ENCODE assay signal across 12 cellular contexts in genomic region chr19:48780684-48781391, GRCh38. TPM values are rescaled to one million over a fixed set of nuclear protein-coding genes. Genes with fewer than 3 reads are reported as not detected.
DNase-seq lines count a peak whose midpoint lies in the region; ATAC-seq and TF ChIP-seq lines count a peak whose summit lies in the region.
"Had no signal": no experiment of that assay in that cellular context is flagged by ENCODE, and none has a peak within 500 bp of the region (broad histone marks: within the 10 kb centered on the region; RNA-seq: fewer than 3 reads in every experiment).

No MANE protein-coding gene starts in this region.

- H3K9ac ChIP-seq in fibroblast of lung (ENCODE audit: insufficient read depth, low read length): no peak overlapping the region

- BruUV-seq in OCI-LY7 (replicated peaks; lab: Mats Ljungman, UMichigan): no TSS peak

- H4K20me1 ChIP-seq in fibroblast of lung (ENCODE audit: control insufficient read depth, extremely low read depth, insufficient read depth, low read length) (no peaks in the 10 kb centered on the region), OCI-LY7 (ENCODE audit: insufficient read depth, low read length) (no peaks in the 10 kb centered on the region)

- no peak for ATAC-seq in HG03520 (IDR thresholded peaks at IDR 0.05; ENCODE audit: unreplicated experiment)
- no peak for ATAC-seq in HG02623 (IDR thresholded peaks at IDR 0.05; ENCODE audit: unreplicated experiment)

- H3K27me3 ChIP-seq in fibroblast of lung (ENCODE audit: control insufficient read depth, insufficient read depth, low read length): no peaks in the 10 kb centered on the region
- H3K27me3 ChIP-seq: ascending aorta had no signal

- H2AFZ ChIP-seq in fibroblast of lung (ENCODE audit: low read length) (no peak overlapping the region), OCI-LY7 (ENCODE audit: low read length) (no peak overlapping the region)

- intact Hi-C loops in OCI-LY7 (cut with micrococcal nuclease; ENCODE audit: unreplicated experiment): no loop called here

- H3K4me2 ChIP-seq in fibroblast of lung (ENCODE audit: extremely low read depth, insufficient read depth, low read length) (no peak overlapping the region), OCI-LY7 (ENCODE audit: low read length) (no peak overlapping the region)

- H3K36me3 ChIP-seq in fibroblast of lung (ENCODE audit: control insufficient read depth, insufficient read depth, low read length): no peaks in the 10 kb centered on the region
- H3K36me3 ChIP-seq in OCI-LY7 (ENCODE audit: insufficient read depth, low read length): no peaks in the 10 kb centered on the region
- H3K36me3 ChIP-seq: ascending aorta had no signal

- no peak overlapping the region for H3K4me3 ChIP-seq in fibroblast of lung (replicated peaks in 1 of 4; ENCODE audit: control extremely low read depth in 1 of 4, insufficient read depth in 1 of 4, low read depth in 3 of 4, low read length in 4 of 4)
- H3K4me3 ChIP-seq in OCI-LY7 (ENCODE audit: low read depth, low read length, poor library complexity, severe bottlenecking): no peak overlapping the region
- H3K4me3 ChIP-seq: ascending aorta had no signal

- TF ChIP-seq CTCF in fibroblast of lung (conservative IDR thresholded peaks at IDR 0.05 in 1 of 2, IDR thresholded peaks at IDR 0.05 in 1 of 2; ENCODE audit: low read depth in 1 of 2, low read length in 2 of 2): no peak
- TF ChIP-seq CTCF in OCI-LY7 (conservative IDR thresholded peaks at IDR 0.05; ENCODE audit: low read length): no peak

- no peaks in the 10 kb centered on the region for H3K9me3 ChIP-seq in fibroblast of lung (ENCODE audit: control insufficient read depth, insufficient read depth, low read depth, low read length)
- H3K9me3 ChIP-seq in OCI-LY7 (ENCODE audit: low read length): no peaks in the 10 kb centered on the region
- H3K9me3 ChIP-seq: ascending aorta had no signal

- no peaks in the 10 kb centered on the region for H3K79me2 ChIP-seq in fibroblast of lung (ENCODE audit: control insufficient read depth, insufficient read depth, low read length)
- H3K79me2 ChIP-seq in OCI-LY7 (ENCODE audit: insufficient read depth, low read depth, low read length): no peaks in the 10 kb centered on the region

- POLR2A ChIA-PET in OCI-LY7 (lab: Charles Lee): no interaction called here

- peak; percentile 58 for DNase-seq in Daoy (ENCODE audit: low read depth)
- DNase-seq in fibroblast of lung (ENCODE audit: low read depth in 2 of 2): peak; percentile 42 to 86
- DNase-seq in renal cortical epithelial cell (ENCODE audit: low read depth): peak; percentile 69
- DNase-seq in OCI-LY7 (ENCODE audit: low spot score): no peak
- DNase-seq in HPDE6-E6E7 (ENCODE audit: extremely low spot score): no peak
- DNase-seq: left cardiac atrium, NCI-H1930 had no signal

- CTCF ChIA-PET in OCI-LY7 (lab: Charles Lee; ENCODE audit: unreplicated experiment): no interaction called here

- H3K9me2 ChIP-seq in OCI-LY7 (ENCODE audit: insufficient read depth, low read length): no peaks in the 10 kb centered on the region

- H3K27ac ChIP-seq in fibroblast of lung (ENCODE audit: insufficient read depth, low read length) (peak overlapping the region; percentile 31), OCI-LY7 (ENCODE audit: low read depth, low read length, poor library complexity, severe bottlenecking) (no peak overlapping the region)
- H3K27ac ChIP-seq: VCaP had no signal

- peaks cover 7% of the 10 kb centered on the region for H3K4me1 ChIP-seq in fibroblast of lung (ENCODE audit: control insufficient read depth, extremely low read depth, insufficient read depth, low read length)
- peaks cover 10% of the 10 kb centered on the region for H3K4me1 ChIP-seq in OCI-LY7 (ENCODE audit: insufficient read depth, low read length, poor library complexity, severe bottlenecking)
- H3K4me1 ChIP-seq: ascending aorta had no signal

TF ChIP-seq in PFSK-1, 5 proteins besides CTCF, POLR2A, EP300 and RAD21:
- TF ChIP-seq POLR2AphosphoS5 (IDR thresholded peaks at IDR 0.05; ENCODE audit: low read depth, low read length) (0 out of 2 replicates have a peak, but pooled peaks have one; percentile 22), REST (IDR thresholded peaks at IDR 0.05; ENCODE audit: insufficient read depth in 1 of 2, low read depth in 2 of 2, low read length in 2 of 2) (no peak)

RNA-seq across cellular contexts. Expression of gene FGF21, which starts 25.5 kb away (rescaled TPM):
- total RNA-seq in Daoy (2014; rRNA removed; shearing (Covaris generic)): not detected in 2 replicates
- polyA plus RNA-seq in PFSK-1 (2012; ENCODE audit: insufficient read length, low read depth): 20.7 TPM
- total RNA-seq in fibroblast of lung (not detected in 2 replicates), renal cortical epithelial cell (not detected in 2 replicates), OCI-LY7 (2022) (not detected in 2 replicates)
- polyA plus RNA-seq in fibroblast of lung: not detected in 2 replicates
- polyA plus RNA-seq in fibroblast of lung (2012): not detected in 2 replicates
- not detected in 2 replicates for polyA minus RNA-seq in fibroblast of lung (ENCODE audit: low replicate concordance)
- not detected in 2 replicates for total RNA-seq in OCI-LY7 (2014; rRNA removed; shearing (Covaris generic))
- total RNA-seq: ascending aorta, left cardiac atrium had no signal

RNA-seq across cellular contexts. Expression of gene FUT1, which starts 28.4 kb away (rescaled TPM):
- total RNA-seq in Daoy (2014; rRNA removed; shearing (Covaris generic)): 0.39 TPM in 1 of 2 replicates, not detected in the other
- polyA plus RNA-seq in PFSK-1 (2012; ENCODE audit: insufficient read length, low read depth): 13.1 TPM
- under 0.01 and 0.17 TPM in 2 replicates for total RNA-seq in fibroblast of lung
- 0.02 and 0.06 TPM in 2 replicates for polyA plus RNA-seq in fibroblast of lung
- 0.06 TPM in 1 of 2 replicates, not detected in the other for polyA plus RNA-seq in fibroblast of lung (2012)
- polyA minus RNA-seq in fibroblast of lung (ENCODE audit: low replicate concordance): 0.07 TPM in 1 of 2 replicates, not detected in the other
- total RNA-seq in renal cortical epithelial cell: 0.05 and 3.0 TPM in 2 replicates
- 0.03 and 0.08 TPM in 2 replicates for total RNA-seq in OCI-LY7 (2014; rRNA removed; shearing (Covaris generic))
- not detected in 2 replicates for total RNA-seq in OCI-LY7 (2022)

RNA-seq across cellular contexts. Expression of gene BCAT2, which starts 30.0 kb away (rescaled TPM):
- total RNA-seq in Daoy (2014; rRNA removed; shearing (Covaris generic)): 29.5 and 36.7 TPM in 2 replicates
- polyA plus RNA-seq in PFSK-1 (2012; ENCODE audit: insufficient read length, low read depth): 81.5 TPM
- 22.1 and 33.9 TPM in 2 replicates for total RNA-seq in fibroblast of lung
- polyA plus RNA-seq in fibroblast of lung: 22.8 and 23.2 TPM in 2 replicates
- 34.6 and 42.3 TPM in 2 replicates for polyA plus RNA-seq in fibroblast of lung (2012)
- polyA minus RNA-seq in fibroblast of lung (ENCODE audit: low replicate concordance): 24.7 and 38.1 TPM in 2 replicates
- 27.2 and 37.3 TPM in 2 replicates for total RNA-seq in renal cortical epithelial cell
- total RNA-seq in OCI-LY7 (2014; rRNA removed; shearing (Covaris generic)): 44.5 and 47.2 TPM in 2 replicates
- 35.9 and 53.0 TPM in 2 replicates for total RNA-seq in OCI-LY7 (2022)

RNA-seq across cellular contexts. Expression of gene IZUMO1, which starts 34.1 kb away (rescaled TPM):
- total RNA-seq in Daoy (2014; rRNA removed; shearing (Covaris generic)): not detected in 2 replicates
- 0.75 TPM for polyA plus RNA-seq in PFSK-1 (2012; ENCODE audit: insufficient read length, low read depth)
- not detected in 2 replicates for total RNA-seq in fibroblast of lung
- not detected in 2 replicates for polyA plus RNA-seq in fibroblast of lung
- polyA plus RNA-seq in fibroblast of lung (2012): not detected in 2 replicates
- polyA minus RNA-seq in fibroblast of lung (ENCODE audit: low replicate concordance): not detected in 2 replicates
- total RNA-seq in renal cortical epithelial cell: not detected in 2 replicates
- not detected in 2 replicates for total RNA-seq in OCI-LY7 (2014; rRNA removed; shearing (Covaris generic))
- total RNA-seq in OCI-LY7 (2022): not detected in 2 replicates
- total RNA-seq: ascending aorta had no signal

RNA-seq across cellular contexts. Expression of gene RASIP1, which starts 40.4 kb away (rescaled TPM):
- total RNA-seq in Daoy (2014; rRNA removed; shearing (Covaris generic)): 0.17 TPM in 1 of 2 replicates, not detected in the other
- 41.3 TPM for polyA plus RNA-seq in PFSK-1 (2012; ENCODE audit: insufficient read length, low read depth)
- total RNA-seq in fibroblast of lung (0.99 and 1.5 TPM in 2 replicates), renal cortical epithelial cell (0.50 and 0.69 TPM in 2 replicates), OCI-LY7 (2022) (0.31 and 0.36 TPM in 2 replicates)
- polyA plus RNA-seq in fibroblast of lung: 1.2 and 1.6 TPM in 2 replicates
- polyA plus RNA-seq in fibroblast of lung (2012): 1.3 and 1.5 TPM in 2 replicates
- 3.3 and 3.7 TPM in 2 replicates for polyA minus RNA-seq in fibroblast of lung (ENCODE audit: low replicate concordance)
- 0.09 TPM in 1 of 2 replicates, not detected in the other for total RNA-seq in OCI-LY7 (2014; rRNA removed; shearing (Covaris generic))

Comparison
In these comparisons a context has a peak if more than half of its experiments do, and no peak if none do; other contexts are left out.
1. DNase-seq: peak in Daoy (single experiment), fibroblast of lung (2 of 2) and renal cortical epithelial cell (single experiment); none in OCI-LY7 (single experiment) and HPDE6-E6E7 (single experiment).